ENCODE assay signal across 10 cellular contexts in the genomic region with DNA sequence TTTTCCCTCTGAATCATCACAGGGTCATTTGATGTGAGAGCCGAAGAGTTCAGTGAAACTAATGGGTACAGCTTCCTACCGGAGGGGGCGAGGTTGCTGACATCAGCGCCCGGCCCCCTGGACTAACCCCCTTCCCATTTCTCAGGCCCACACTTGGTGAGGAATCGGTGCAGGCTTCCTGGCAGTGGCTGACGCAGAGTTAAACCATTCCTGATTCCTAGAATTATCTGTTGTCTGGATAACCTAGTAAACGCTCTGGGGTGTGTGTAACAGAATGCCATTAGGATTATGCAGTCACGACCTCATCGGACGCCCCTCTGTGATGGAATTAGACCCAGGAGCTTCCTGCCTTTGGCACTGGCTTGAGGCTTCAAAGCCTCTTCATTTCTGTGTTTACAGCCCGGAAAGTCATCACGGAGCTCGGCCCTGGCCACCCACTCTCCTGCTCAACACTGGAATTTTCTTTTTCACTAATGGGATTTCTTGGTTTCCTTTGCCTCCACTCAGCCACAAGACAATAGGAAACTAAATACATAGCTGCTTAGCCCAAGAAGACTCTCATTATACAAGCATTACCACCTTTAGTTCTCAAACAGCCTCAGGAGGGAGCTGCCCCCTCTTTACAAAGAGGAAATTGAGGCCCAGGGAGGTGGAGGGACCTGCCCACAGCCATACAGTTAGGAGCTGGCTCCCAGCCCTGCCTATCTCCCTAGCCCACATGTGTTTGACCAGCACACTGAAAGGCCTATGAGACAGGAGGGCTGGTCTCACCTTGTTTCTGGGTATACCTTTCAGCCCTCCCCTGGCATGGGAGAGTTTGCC.
DNase-seq lines count a peak whose midpoint lies in the region; ATAC-seq and TF ChIP-seq lines count a peak whose summit lies in the region.
"Had no signal": no experiment of that assay in that cellular context is flagged by ENCODE, and none has a peak within 500 bp of the region (broad histone marks: within the 10 kb centered on the region; RNA-seq: fewer than 3 reads in every experiment).

No MANE protein-coding gene starts in this region.

- no peaks in the 10 kb centered on the region for H3K4me1 Mint-ChIP-seq in activated naive CD4-positive, alpha-beta T cell treated with anti-CD3 and anti-CD28 coated beads, Interleukin-2, amount 50 U/mL, for 24 hours
- peaks cover 42% of the 10 kb centered on the region for H3K4me1 Mint-ChIP-seq in mesothelial cell of epicardium

- peaks cover 1% of the 10 kb centered on the region for H3K36me3 Mint-ChIP-seq in activated naive CD4-positive, alpha-beta T cell treated with anti-CD3 and anti-CD28 coated beads, Interleukin-2, amount 50 U/mL, for 24 hours
- peaks cover 15% of the 10 kb centered on the region for H3K36me3 Mint-ChIP-seq in mesothelial cell of epicardium

- H3K27ac Mint-ChIP-seq in activated naive CD4-positive, alpha-beta T cell treated with anti-CD3 and anti-CD28 coated beads, Interleukin-2, amount 50 U/mL, for 24 hours, result peak overlapping the region; percentile 51
- H3K27ac Mint-ChIP-seq in mesothelial cell of epicardium, result peak overlapping the region; percentile 91

- H4K20me1 ChIP-seq in mammary epithelial cell (ENCODE audit: insufficient read depth, low read length), result no peaks in the 10 kb centered on the region

- in situ Hi-C loops in mammary epithelial cell (cut with MboI; ENCODE audit: low sequenced_read_pairs in 2 of 2), result no loop called here

- CTCF ChIA-PET in mammary epithelial cell (lab: Charles Lee; ENCODE audit: low non-redundant PET), result interaction anchor here (0.7 to 0.9 kb wide), 2 partner anchors 34 to 126 kb away, joined by 4 to 5 read pairs; no protein-coding TSS in a partner anchor

- H3K27ac ChIP-seq in mammary epithelial cell (ENCODE audit: insufficient read depth, low read depth, low read length) (no peak overlapping the region), upper lobe of left lung (peak overlapping the region; percentile 83 to 88 (median 85))
- H3K27ac ChIP-seq: HL-60 had no signal

- no peaks in the 10 kb centered on the region for H3K27me3 Mint-ChIP-seq in activated naive CD4-positive, alpha-beta T cell treated with anti-CD3 and anti-CD28 coated beads, Interleukin-2, amount 50 U/mL, for 24 hours
- H3K27me3 Mint-ChIP-seq in mesothelial cell of epicardium (ENCODE audit: low read depth), result no peaks in the 10 kb centered on the region

- no peaks in the 10 kb centered on the region for H3K9me3 Mint-ChIP-seq in activated naive CD4-positive, alpha-beta T cell treated with anti-CD3 and anti-CD28 coated beads, Interleukin-2, amount 50 U/mL, for 24 hours
- H3K9me3 Mint-ChIP-seq in mesothelial cell of epicardium, result no peaks in the 10 kb centered on the region

- H3K4me2 ChIP-seq in mammary epithelial cell (ENCODE audit: insufficient read depth, low read depth, low read length), result no peak overlapping the region

- no peaks in the 10 kb centered on the region for H3K79me2 ChIP-seq in mammary epithelial cell (ENCODE audit: insufficient read depth, low read length)

- dilution Hi-C loops in mammary epithelial cell (cut with HindIII; ENCODE audit: low sequenced_read_pairs), result loop anchor here (5.0 kb wide), 1 partner anchor 41 kb away; no protein-coding TSS in a partner anchor

- peak in 2 of 4 donors; percentile 19 to 50 for TF ChIP-seq EP300 in upper lobe of left lung (IDR thresholded peaks at IDR 0.05)

- no peak for DNase-seq in activated naive CD4-positive, alpha-beta T cell (lab: John Stamatoyannopoulos, UW)
- DNase-seq in mammary epithelial cell, result no peak
- DNase-seq in mesothelial cell of epicardium (ENCODE audit: low spot score in 2 of 2, unreplicated experiment in 2 of 2), result no peak
- no peak for DNase-seq in upper lobe of left lung
- DNase-seq in mesenteric fat pad (ENCODE audit: low spot score), result no peak
- no peak for DNase-seq in NCI-H1048 (lab: John Stamatoyannopoulos, UW)
- no peak for DNase-seq in cerebellum (ENCODE audit: low spot score)
- DNase-seq: DND-41 had no signal

- H2AFZ ChIP-seq in mammary epithelial cell (ENCODE audit: low read depth, low read length), result no peak overlapping the region

- TF ChIP-seq POLR2A in upper lobe of left lung (IDR thresholded peaks at IDR 0.05), result no peak

- H3K36me3 ChIP-seq in mammary epithelial cell (ENCODE audit: insufficient read depth, low read length) (peaks cover 3% of the 10 kb centered on the region), upper lobe of left lung (peaks cover 0 to 29% (median 21%) of the 10 kb centered on the region in 4 donors)

- no peak for TF ChIP-seq CTCF in mammary epithelial cell (conservative IDR thresholded peaks at IDR 0.05 in 1 of 2, IDR thresholded peaks at IDR 0.05 in 1 of 2; ENCODE audit: extremely low read depth in 1 of 2, insufficient read depth in 1 of 2, low read depth in 1 of 2, low read length in 2 of 2)
- TF ChIP-seq CTCF in mesothelial cell of epicardium (IDR thresholded peaks at IDR 0.05; ENCODE audit: unreplicated experiment), result no peak
- peak in 2 of 6 experiments; percentile 18 to 19 for TF ChIP-seq CTCF in upper lobe of left lung (IDR thresholded peaks at IDR 0.05)

- H3K9ac ChIP-seq in mammary epithelial cell (ENCODE audit: insufficient read depth, low read length), result no peak overlapping the region

- BruUV-seq in mammary epithelial cell (replicated peaks; lab: Mats Ljungman, UMichigan), result TSS peak; percentile 31

- H3K4me3 ChIP-seq in mammary epithelial cell (replicated peaks in 1 of 3; ENCODE audit: insufficient read depth in 1 of 3, low read depth in 2 of 3, low read length in 3 of 3) (no peak overlapping the region), upper lobe of left lung (no peak overlapping the region)

- peak in 1 of 2 donors; percentile 75 for ATAC-seq in upper lobe of left lung (ENCODE audit: low FRiP score in 2 of 2)

- H3K4me1 ChIP-seq in mammary epithelial cell (ENCODE audit: insufficient read depth, low read length) (peaks cover 3% of the 10 kb centered on the region), upper lobe of left lung (peaks cover 39 to 58% (median 49%) of the 10 kb centered on the region in 4 donors)

- intact Hi-C loops in mammary epithelial cell (cut with micrococcal nuclease), result no loop called here

- H3K9me3 ChIP-seq in mammary epithelial cell (replicated peaks; ENCODE audit: insufficient read depth, low read length), result no peaks in the 10 kb centered on the region
- H3K9me3 ChIP-seq in upper lobe of left lung, result no peaks in the 10 kb centered on the region

- whole genome bisulfite sequencing in mammary epithelial cell (ENCODE audit: low coverage, missing lambda C conversion rate), result 63% methylated on average over 12 of the region's 14 CpGs
- 47 to 59% methylated on average over 14 of the region's 14 CpGs for WGBS in upper lobe of left lung, 2 donors

- no peak overlapping the region for H3K4me3 Mint-ChIP-seq in activated naive CD4-positive, alpha-beta T cell treated with anti-CD3 and anti-CD28 coated beads, Interleukin-2, amount 50 U/mL, for 24 hours
- no peak overlapping the region for H3K4me3 Mint-ChIP-seq in mesothelial cell of epicardium

- H3K27me3 ChIP-seq in mammary epithelial cell (ENCODE audit: insufficient read depth, low read length), result no peaks in the 10 kb centered on the region
- H3K27me3 ChIP-seq in upper lobe of left lung, result no peaks in the 10 kb centered on the region
